Comparison of ENCODE assay signal across 2 cellular contexts in the genomic region with DNA sequence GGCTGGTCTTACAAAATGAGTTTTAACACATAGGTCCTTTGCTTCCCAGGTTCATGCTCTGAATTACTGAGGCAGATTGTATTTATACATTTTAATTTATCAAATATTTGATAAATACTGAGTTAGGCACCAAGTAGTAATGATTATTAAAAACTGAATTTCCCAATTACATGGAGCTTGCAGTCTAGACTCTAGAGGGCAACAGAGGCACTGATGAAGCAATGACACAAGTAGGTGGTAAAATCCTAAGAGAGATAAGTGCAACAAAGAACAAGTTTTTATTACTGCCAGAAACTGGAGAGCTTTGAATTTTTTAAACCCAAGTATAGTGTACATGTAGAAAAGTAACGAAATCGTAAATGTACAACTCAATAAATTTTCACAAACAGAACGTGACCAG.
TF ChIP-seq lines count a peak whose summit lies in the region.

No MANE protein-coding gene starts in this region.

TF ChIP-seq in IMR-90, 13 proteins besides CTCF, POLR2A, EP300 and RAD21:
- TF ChIP-seq RCOR1 (IDR thresholded peaks at IDR 0.05; ENCODE audit: insufficient replicate concordance, low read length) (no peak), RFX5 (IDR thresholded peaks at IDR 0.05; ENCODE audit: low read depth, low read length) (no peak), MAZ (IDR thresholded peaks at IDR 0.05; ENCODE audit: borderline replicate concordance, low read depth, low read length) (no peak), BHLHE40 (IDR thresholded peaks at IDR 0.05; ENCODE audit: low read depth, low read length) (no peak), CHD1 (IDR thresholded peaks at IDR 0.05; ENCODE audit: low read depth, low read length) (no peak), CEBPB (IDR thresholded peaks at IDR 0.05; ENCODE audit: low read depth, low read length) (no peak), MXI1 (IDR thresholded peaks at IDR 0.05; ENCODE audit: borderline replicate concordance, low read depth, low read length) (no peak), SMC3 (IDR thresholded peaks at IDR 0.05; ENCODE audit: low read depth, low read length) (no peak), FOS (IDR thresholded peaks at IDR 0.05; ENCODE audit: low read depth, low read length) (no peak), MAFK (IDR thresholded peaks at IDR 0.05; ENCODE audit: low read depth, low read length) (no peak)
- TF ChIP-seq, protein P1, sequence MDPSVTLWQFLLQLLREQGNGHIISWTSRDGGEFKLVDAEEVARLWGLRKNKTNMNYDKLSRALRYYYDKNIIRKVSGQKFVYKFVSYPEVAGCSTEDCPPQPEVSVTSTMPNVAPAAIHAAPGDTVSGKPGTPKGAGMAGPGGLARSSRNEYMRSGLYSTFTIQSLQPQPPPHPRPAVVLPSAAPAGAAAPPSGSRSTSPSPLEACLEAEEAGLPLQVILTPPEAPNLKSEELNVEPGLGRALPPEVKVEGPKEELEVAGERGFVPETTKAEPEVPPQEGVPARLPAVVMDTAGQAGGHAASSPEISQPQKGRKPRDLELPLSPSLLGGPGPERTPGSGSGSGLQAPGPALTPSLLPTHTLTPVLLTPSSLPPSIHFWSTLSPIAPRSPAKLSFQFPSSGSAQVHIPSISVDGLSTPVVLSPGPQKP (IDR thresholded peaks at IDR 0.05; ENCODE audit: borderline replicate concordance, low read depth, low read length) = no peak
- TF ChIP-seq, protein P2, sequence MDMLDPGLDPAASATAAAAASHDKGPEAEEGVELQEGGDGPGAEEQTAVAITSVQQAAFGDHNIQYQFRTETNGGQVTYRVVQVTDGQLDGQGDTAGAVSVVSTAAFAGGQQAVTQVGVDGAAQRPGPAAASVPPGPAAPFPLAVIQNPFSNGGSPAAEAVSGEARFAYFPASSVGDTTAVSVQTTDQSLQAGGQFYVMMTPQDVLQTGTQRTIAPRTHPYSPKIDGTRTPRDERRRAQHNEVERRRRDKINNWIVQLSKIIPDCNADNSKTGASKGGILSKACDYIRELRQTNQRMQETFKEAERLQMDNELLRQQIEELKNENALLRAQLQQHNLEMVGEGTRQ (IDR thresholded peaks at IDR 0.05; ENCODE audit: low read depth, low read length) = no peak

TF ChIP-seq in GM12878, 131 proteins besides CTCF, POLR2A, EP300 and RAD21:
- TF ChIP-seq CHD4 (IDR thresholded peaks at IDR 0.05) (no peak), SIN3A (IDR thresholded peaks at IDR 0.05; ENCODE audit: low read depth, low read length) (no peak), IKZF1 (conservative IDR thresholded peaks at IDR 0.05) (no peak)
- TF ChIP-seq, protein P3, sequence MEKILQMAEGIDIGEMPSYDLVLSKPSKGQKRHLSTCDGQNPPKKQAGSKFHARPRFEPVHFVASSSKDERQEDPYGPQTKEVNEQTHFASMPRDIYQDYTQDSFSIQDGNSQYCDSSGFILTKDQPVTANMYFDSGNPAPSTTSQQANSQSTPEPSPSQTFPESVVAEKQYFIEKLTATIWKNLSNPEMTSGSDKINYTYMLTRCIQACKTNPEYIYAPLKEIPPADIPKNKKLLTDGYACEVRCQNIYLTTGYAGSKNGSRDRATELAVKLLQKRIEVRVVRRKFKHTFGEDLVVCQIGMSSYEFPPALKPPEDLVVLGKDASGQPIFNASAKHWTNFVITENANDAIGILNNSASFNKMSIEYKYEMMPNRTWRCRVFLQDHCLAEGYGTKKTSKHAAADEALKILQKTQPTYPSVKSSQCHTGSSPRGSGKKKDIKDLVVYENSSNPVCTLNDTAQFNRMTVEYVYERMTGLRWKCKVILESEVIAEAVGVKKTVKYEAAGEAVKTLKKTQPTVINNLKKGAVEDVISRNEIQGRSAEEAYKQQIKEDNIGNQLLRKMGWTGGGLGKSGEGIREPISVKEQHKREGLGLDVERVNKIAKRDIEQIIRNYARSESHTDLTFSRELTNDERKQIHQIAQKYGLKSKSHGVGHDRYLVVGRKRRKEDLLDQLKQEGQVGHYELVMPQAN (conservative IDR thresholded peaks at IDR 0.05) = no peak
- TF ChIP-seq, protein P4, sequence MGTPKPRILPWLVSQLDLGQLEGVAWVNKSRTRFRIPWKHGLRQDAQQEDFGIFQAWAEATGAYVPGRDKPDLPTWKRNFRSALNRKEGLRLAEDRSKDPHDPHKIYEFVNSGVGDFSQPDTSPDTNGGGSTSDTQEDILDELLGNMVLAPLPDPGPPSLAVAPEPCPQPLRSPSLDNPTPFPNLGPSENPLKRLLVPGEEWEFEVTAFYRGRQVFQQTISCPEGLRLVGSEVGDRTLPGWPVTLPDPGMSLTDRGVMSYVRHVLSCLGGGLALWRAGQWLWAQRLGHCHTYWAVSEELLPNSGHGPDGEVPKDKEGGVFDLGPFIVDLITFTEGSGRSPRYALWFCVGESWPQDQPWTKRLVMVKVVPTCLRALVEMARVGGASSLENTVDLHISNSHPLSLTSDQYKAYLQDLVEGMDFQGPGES (IDR thresholded peaks at IDR 0.05) = no peak
